In the genomic region with DNA sequence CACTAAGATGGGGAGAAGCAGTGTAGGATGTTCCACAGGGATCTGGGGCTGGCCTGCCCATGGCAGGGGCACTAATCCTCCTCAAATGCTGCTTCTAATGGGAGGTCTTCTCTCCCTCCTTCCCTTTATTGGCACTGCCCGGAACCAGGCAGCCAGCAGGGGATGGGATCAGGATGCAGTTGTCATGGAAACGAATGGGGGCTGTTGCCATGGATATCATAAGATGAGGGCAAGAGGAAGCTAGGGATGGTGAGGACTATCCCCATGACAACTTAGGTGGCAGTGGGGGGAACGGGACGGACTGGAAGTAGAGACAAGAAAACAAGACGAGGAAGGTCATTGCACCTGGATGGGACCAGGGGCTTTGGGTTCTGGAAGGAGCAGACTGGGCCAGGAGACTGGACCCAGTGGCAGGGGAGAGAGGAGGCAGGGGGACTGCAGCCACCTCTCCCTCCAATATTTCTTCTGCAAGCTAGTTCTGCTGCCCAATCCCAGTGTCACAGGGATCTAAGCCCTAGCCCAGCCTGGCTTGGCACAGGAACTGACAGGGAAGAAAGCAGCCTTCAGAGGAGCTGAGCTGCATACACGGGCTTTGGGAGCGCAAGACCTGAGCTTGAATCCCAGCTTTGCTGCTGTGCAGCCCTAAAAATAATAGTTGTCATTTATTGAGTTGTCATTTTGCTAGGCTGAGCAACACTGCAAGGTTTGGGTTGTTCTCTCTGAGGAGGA, we compare ENCODE assay signal across 16 cellular contexts. TPM values are rescaled to one million over a fixed set of nuclear protein-coding genes. Genes with fewer than 3 reads are reported as not detected.
A peak's percentile ranks its signal among the peaks of the same experiment; 100 is the strongest.
DNase-seq lines count a peak whose midpoint lies in the region; ATAC-seq and TF ChIP-seq lines count a peak whose summit lies in the region.
"Had no signal": no experiment of that assay in that cellular context is flagged by ENCODE, and none has a peak within 500 bp of the region (broad histone marks: within the 10 kb centered on the region; RNA-seq: fewer than 3 reads in every experiment).

No MANE protein-coding gene starts in this region.

- peaks cover 53% of the 10 kb centered on the region for H3K27me3 Mint-ChIP-seq in activated T-cell treated with anti-CD3 and anti-CD28 coated beads, Interleukin-2, amount 50 U/mL, for 24 hours
- no peaks in the 10 kb centered on the region for H3K27me3 Mint-ChIP-seq in central memory CD8-positive, alpha-beta T cell
- H3K27me3 Mint-ChIP-seq in H9 (ENCODE audit: low read depth) = no peaks in the 10 kb centered on the region; the same call in none of the 2 replicates
- H3K27me3 Mint-ChIP-seq in naive thymus-derived CD4-positive, alpha-beta T cell = peaks cover 0 to 18% (median 0%) of the 10 kb centered on the region in 5 donors

- TF ChIP-seq CTCF in sigmoid colon (IDR thresholded peaks at IDR 0.05) = no peak
- TF ChIP-seq CTCF in H9 (conservative IDR thresholded peaks at IDR 0.05) = no peak

- H3K9me3 Mint-ChIP-seq in activated T-cell treated with anti-CD3 and anti-CD28 coated beads, Interleukin-2, amount 50 U/mL, for 24 hours = no peaks in the 10 kb centered on the region
- H3K9me3 Mint-ChIP-seq in central memory CD8-positive, alpha-beta T cell = no peaks in the 10 kb centered on the region
- H3K9me3 Mint-ChIP-seq in H9 = peaks cover 75 to 79% of the 10 kb centered on the region in 2 experiments
- no peaks in the 10 kb centered on the region for H3K9me3 Mint-ChIP-seq in naive thymus-derived CD4-positive, alpha-beta T cell

- WGBS in sigmoid colon, 2 donors = 88% methylated on average over 7 of the region's 7 CpGs
- WGBS in H9 (ENCODE audit: extremely low coverage, insufficient read length, low lambda C conversion rate) = no CpG with 5 or more reads among the region's 7 CpGs

- H3K4me3 ChIP-seq in sigmoid colon = no peak overlapping the region
- H3K4me3 ChIP-seq in naive thymus-derived CD4-positive, alpha-beta T cell (ENCODE audit: low read length) = no peak overlapping the region
- H3K4me3 ChIP-seq: heart right ventricle, SK-N-MC had no signal

- H3K4me3 Mint-ChIP-seq in activated T-cell treated with anti-CD3 and anti-CD28 coated beads, Interleukin-2, amount 50 U/mL, for 24 hours = peak overlapping the region; percentile 7
- peak overlapping the region; percentile 25 for H3K4me3 Mint-ChIP-seq in central memory CD8-positive, alpha-beta T cell
- H3K4me3 Mint-ChIP-seq in H9 = no peak overlapping the region
- H3K4me3 Mint-ChIP-seq in naive thymus-derived CD4-positive, alpha-beta T cell = peak overlapping the region in 1 of 10 donors; percentile 51

- peak overlapping the region; percentile 80 for H3K27ac Mint-ChIP-seq in activated T-cell treated with anti-CD3 and anti-CD28 coated beads, Interleukin-2, amount 50 U/mL, for 24 hours
- peak overlapping the region; percentile 11 for H3K27ac Mint-ChIP-seq in central memory CD8-positive, alpha-beta T cell (ENCODE audit: low read depth)
- H3K27ac Mint-ChIP-seq in H9 = no peak overlapping the region; a peak in 1 of 7 replicates
- H3K27ac Mint-ChIP-seq in naive thymus-derived CD4-positive, alpha-beta T cell = peak overlapping the region in 4 of 9 donors; percentile 8 to 68 (median 23)

- no peak overlapping the region for H3K23ac ChIP-seq in H9 (ENCODE audit: insufficient read length, low read depth, low read length)

- no peak overlapping the region for H4K5ac ChIP-seq in H9 (ENCODE audit: insufficient read length, low read depth, low read length)

- no peak overlapping the region for H3K4me2 ChIP-seq in H9 (ENCODE audit: insufficient read depth, insufficient read length, low read length)

- H3K14ac ChIP-seq in H9 (ENCODE audit: insufficient read depth, low read length) = no peak overlapping the region

- H3K27me3 ChIP-seq in sigmoid colon = no peaks in the 10 kb centered on the region
- no peaks in the 10 kb centered on the region for H3K27me3 ChIP-seq in H9 (ENCODE audit: insufficient read depth, low read length)
- no peaks in the 10 kb centered on the region for H3K27me3 ChIP-seq in naive thymus-derived CD4-positive, alpha-beta T cell (ENCODE audit: control insufficient read depth in 2 of 2, insufficient read depth in 2 of 2, low read length in 2 of 2)

- H2BK15ac ChIP-seq in H9 (ENCODE audit: low read depth, low read length) = no peak overlapping the region

- no peaks in the 10 kb centered on the region for H3K79me1 ChIP-seq in H9 (ENCODE audit: insufficient read depth, low read depth, low read length, poor library complexity, severe bottlenecking)

- H3K36me3 ChIP-seq in sigmoid colon = no peaks in the 10 kb centered on the region
- H3K36me3 ChIP-seq in naive thymus-derived CD4-positive, alpha-beta T cell (ENCODE audit: control insufficient read depth in 2 of 3, insufficient read depth in 3 of 3, low read length in 3 of 3) = no peaks in the 10 kb centered on the region
- H3K36me3 ChIP-seq: heart right ventricle had no signal

- H3T11ph ChIP-seq in H9 (ENCODE audit: low read length) = no peak overlapping the region

- H3K18ac ChIP-seq in H9 (ENCODE audit: insufficient read length, low read depth, low read length) = no peak overlapping the region

- H4K20me1 ChIP-seq in H9 (ENCODE audit: control insufficient read depth, insufficient read depth, insufficient read length) = no peaks in the 10 kb centered on the region

- H3K9me3 ChIP-seq in sigmoid colon (no peaks in the 10 kb centered on the region), H9 (ENCODE audit: control insufficient read depth, low read depth, low read length) (peaks cover 22% of the 10 kb centered on the region)
- H3K9me3 ChIP-seq in naive thymus-derived CD4-positive, alpha-beta T cell (ENCODE audit: control insufficient read depth in 2 of 3, low read length in 3 of 3) = no peaks in the 10 kb centered on the region
- H3K9me3 ChIP-seq: heart right ventricle had no signal

- H3K4me1 Mint-ChIP-seq in activated T-cell treated with anti-CD3 and anti-CD28 coated beads, Interleukin-2, amount 50 U/mL, for 24 hours (ENCODE audit: low read depth) = peaks cover 32% of the 10 kb centered on the region
- H3K4me1 Mint-ChIP-seq in central memory CD8-positive, alpha-beta T cell = peaks cover 32% of the 10 kb centered on the region
- H3K4me1 Mint-ChIP-seq in H9 = peaks cover 4% of the 10 kb centered on the region in 2 experiments; a peak in 3 of 4 replicates
- H3K4me1 Mint-ChIP-seq in naive thymus-derived CD4-positive, alpha-beta T cell = peaks cover 10 to 32% (median 22%) of the 10 kb centered on the region in 7 donors

- H2AFZ ChIP-seq in H9 (ENCODE audit: low read length) = no peak overlapping the region

- no peak for DNase-seq in activated T-cell treated with anti-CD3 and anti-CD28 coated beads, Interleukin-2, amount 50 U/mL, for 24 hours
- no peak for DNase-seq in activated T-cell treated with anti-CD3 and anti-CD28 coated beads, Interleukin-2, amount 50 U/mL, for 1 hour
- DNase-seq in NCI-H2227 treated with DMSO at 0.1 percent for 48 hours (lab: John Stamatoyannopoulos, UW) = peak; percentile 15
- DNase-seq in central memory CD8-positive, alpha-beta T cell (ENCODE audit: low spot score in 2 of 2) = no peak
- peak; percentile 47 for DNase-seq in sigmoid colon
- DNase-seq in H9 = no peak
- DNase-seq in UCSD-AML1 (lab: John Stamatoyannopoulos, UW; ENCODE audit: unreplicated experiment) = no peak
- DNase-seq in naive thymus-derived CD4-positive, alpha-beta T cell = no peak
- DNase-seq: activated gamma-delta T cell treated with Interleukin-2 at 50 U/mL for 16 hours; heart right ventricle; NCI-H1436; NCI-H446 treated with DMSO at 0.1 percent for 48 hours; right cardiac atrium; stimulated activated CD4-positive, alpha-beta T cell treated with anti-CD3 and anti-CD28 coated beads, Interleukin-1b, Interleukin-23, amount 100 ng/mL, for 48 hours had no signal

- H3K23me2 ChIP-seq in H9 (ENCODE audit: insufficient read length, low read depth, low read length, poor library complexity, severe bottlenecking) = no peaks in the 10 kb centered on the region

- H4K91ac ChIP-seq in H9 (ENCODE audit: insufficient read length, low read depth, low read length) = no peak overlapping the region

- no peak for ATAC-seq in central memory CD8-positive, alpha-beta T cell (replicated peaks; ENCODE audit: extremely low read depth, poor library complexity, severe bottlenecking)
- ATAC-seq in naive thymus-derived CD4-positive, alpha-beta T cell = no peak
- ATAC-seq: right cardiac atrium had no signal

- H3K27ac ChIP-seq in sigmoid colon (no peak overlapping the region), H9 (ENCODE audit: insufficient read length, low read depth, low read length) (no peak overlapping the region)
- no peak overlapping the region for H3K27ac ChIP-seq in naive thymus-derived CD4-positive, alpha-beta T cell (ENCODE audit: low read depth, low read length)
- H3K27ac ChIP-seq: SK-N-MC had no signal

- no peak overlapping the region for H3K9ac ChIP-seq in H9 (ENCODE audit: extremely low read depth, insufficient read length, low read length)

- CTCF ChIA-PET in naive thymus-derived CD4-positive, alpha-beta T cell (lab: Charles Lee) = interaction anchor here (0.7 kb wide), 1 partner anchor 26 kb away, joined by 3 read pairs; no protein-coding TSS in a partner anchor

- no peak for TF ChIP-seq POLR2A in sigmoid colon (IDR thresholded peaks at IDR 0.05)

- H2AK5ac ChIP-seq in H9 (ENCODE audit: insufficient read length, low read length) = no peak overlapping the region

- no peaks in the 10 kb centered on the region for H3K4me1 ChIP-seq in sigmoid colon
- H3K4me1 ChIP-seq in H9 (ENCODE audit: insufficient read depth, low read length) = no peaks in the 10 kb centered on the region
- peaks cover 3 to 5% of the 10 kb centered on the region in 2 donors for H3K4me1 ChIP-seq in naive thymus-derived CD4-positive, alpha-beta T cell (ENCODE audit: control insufficient read depth in 2 of 2, insufficient read depth in 2 of 2, low read length in 2 of 2)

- intact Hi-C loops in sigmoid colon (cut with DNase I) = no loop called here
- intact Hi-C loops in naive thymus-derived CD4-positive, alpha-beta T cell (cut with micrococcal nuclease) = no loop called here

- no peaks in the 10 kb centered on the region for H3K79me2 ChIP-seq in H9 (ENCODE audit: insufficient read depth, low read length)

- H3K36me3 Mint-ChIP-seq in activated T-cell treated with anti-CD3 and anti-CD28 coated beads, Interleukin-2, amount 50 U/mL, for 24 hours (ENCODE audit: low read depth) = no peaks in the 10 kb centered on the region
- H3K36me3 Mint-ChIP-seq in central memory CD8-positive, alpha-beta T cell (ENCODE audit: insufficient read depth) = peaks cover 2% of the 10 kb centered on the region
- peaks cover 10 to 19% (median 14%) of the 10 kb centered on the region in 3 experiments; a peak in 6 of 7 replicates for H3K36me3 Mint-ChIP-seq in H9 (ENCODE audit: insufficient read depth in 1 of 3, low read depth in 3 of 3)
- no peaks in the 10 kb centered on the region for H3K36me3 Mint-ChIP-seq in naive thymus-derived CD4-positive, alpha-beta T cell

- H2BK12ac ChIP-seq in H9 (ENCODE audit: insufficient read length, low read depth, low read length) = no peak overlapping the region

- no peak overlapping the region for H2BK5ac ChIP-seq in H9 (ENCODE audit: insufficient read length, low read length)

- H2BK120ac ChIP-seq in H9 (ENCODE audit: low read depth, low read length, poor library complexity, severe bottlenecking) = no peak overlapping the region

- H3K4ac ChIP-seq in H9 (ENCODE audit: low read depth, low read length) = no peak overlapping the region

- no peak overlapping the region for H2BK20ac ChIP-seq in H9 (ENCODE audit: low read depth, low read length, poor library complexity, severe bottlenecking)

- POLR2A ChIA-PET in naive thymus-derived CD4-positive, alpha-beta T cell (lab: Charles Lee) = interaction anchor here (1.2 kb wide), 1 partner anchor 39 kb away, joined by 3 read pairs; no protein-coding TSS in a partner anchor

- no peak overlapping the region for H3K56ac ChIP-seq in H9 (ENCODE audit: insufficient read length, low read depth, low read length)

- no peak overlapping the region for H4K8ac ChIP-seq in H9 (replicated peaks; ENCODE audit: insufficient read length, low read depth, low read length)

- no peak for TF ChIP-seq EP300 in sigmoid colon (IDR thresholded peaks at IDR 0.05)

RNA-seq across cellular contexts. Expression of a gene that starts 19.0 kb away (rescaled TPM):
- 10 to 100 TPM; 13.6 to 21.4 (median 17.8) TPM for total RNA-seq in sigmoid colon
- polyA plus RNA-seq in sigmoid colon = 10 to 100 TPM; 18.6 to 27.5 (median 19.9) TPM
- 7.0 and 8.4 TPM in 2 replicates for total RNA-seq in H9 (2021)
- 1 to 10 TPM in 2 of 5 experiments, under 1 TPM in 3; 0.46 to 9.1 (median 1.00) TPM for total RNA-seq in naive thymus-derived CD4-positive, alpha-beta T cell
- under 1 TPM; 0.20 to 0.24 TPM for polyA plus RNA-seq in naive thymus-derived CD4-positive, alpha-beta T cell
- total RNA-seq: OCI-LY7 had no signal

RNA-seq across cellular contexts. Expression of a gene that starts 37.3 kb away (rescaled TPM):
- total RNA-seq in sigmoid colon = 10 to 100 TPM; 42.1 to 73.4 (median 69.2) TPM
- 10 to 100 TPM; 15.6 to 38.7 (median 16.2) TPM for polyA plus RNA-seq in sigmoid colon
- total RNA-seq in H9 (2021) = 98.7 and 105 TPM in 2 replicates
- 100 to 1,000 TPM; 104 to 216 (median 132) TPM for total RNA-seq in naive thymus-derived CD4-positive, alpha-beta T cell
- polyA plus RNA-seq in naive thymus-derived CD4-positive, alpha-beta T cell = 10 to 100 TPM; 24.4 to 36.5 TPM

Comparison
In these comparisons a context has a peak if more than half of its experiments do, and no peak if none do; other contexts are left out.
1. DNase-seq: peak in NCI-H2227 treated with DMSO at 0.1 percent for 48 hours (single experiment) and sigmoid colon (single experiment); none in activated T-cell treated with anti-CD3 and anti-CD28 coated beads, Interleukin-2, amount 50 U/mL, for 24 hours (single experiment), activated T-cell treated with anti-CD3 and anti-CD28 coated beads, Interleukin-2, amount 50 U/mL, for 1 hour (single experiment), central memory CD8-positive, alpha-beta T cell (0 of 2), H9 (single experiment), UCSD-AML1 (single experiment) and naive thymus-derived CD4-positive, alpha-beta T cell (0 of 9).
2. H3K27ac Mint-ChIP-seq: peak in activated T-cell treated with anti-CD3 and anti-CD28 coated beads, Interleukin-2, amount 50 U/mL, for 24 hours (single experiment) and central memory CD8-positive, alpha-beta T cell (single experiment); none in H9 (0 of 3).
3. H3K4me3 Mint-ChIP-seq: peak in activated T-cell treated with anti-CD3 and anti-CD28 coated beads, Interleukin-2, amount 50 U/mL, for 24 hours (single experiment) and central memory CD8-positive, alpha-beta T cell (single experiment); none in H9 (0 of 2).